In genomic region chr7:93232673-93233018, GRCh38 we compare ENCODE assay signal across 8 cellular contexts. TPM values are rescaled to one million over a fixed set of nuclear protein-coding genes. Genes with fewer than 3 reads are reported as not detected.
DNase-seq lines count a peak whose midpoint lies in the region; ATAC-seq and TF ChIP-seq lines count a peak whose summit lies in the region.

No MANE protein-coding gene starts in this region.

- H3K4me1 ChIP-seq in DND-41 (ENCODE audit: insufficient read depth, low read length) (peaks cover 32% of the 10 kb centered on the region), HAP-1 (no peaks in the 10 kb centered on the region; the same call in 1 of the 2 replicates), fibroblast of lung (ENCODE audit: control insufficient read depth, extremely low read depth, insufficient read depth, low read length) (no peaks in the 10 kb centered on the region), trophoblast cell (ENCODE audit: control insufficient read depth in 1 of 2, insufficient read depth in 2 of 2, low read length in 2 of 2) (peaks cover 0 to 2% of the 10 kb centered on the region in 2 experiments)

- DNase-seq in DND-41, result no peak
- DNase-seq in HAP-1 (ENCODE audit: low spot score in 2 of 2), result peak in 1 of 2 experiments; percentile 12
- DNase-seq in fibroblast of lung (ENCODE audit: low read depth in 2 of 2), result no peak
- peak in 1 of 2 donors; percentile 30 for DNase-seq in trophoblast cell
- DNase-seq in activated gamma-delta T cell treated with Interleukin-2 at 50 U/mL for 16 hours, result no peak
- DNase-seq in NCI-H345 (lab: John Stamatoyannopoulos, UW), result no peak
- no peak for DNase-seq in NCI-H345 treated with DMSO at 0.1 percent for 48 hours (lab: John Stamatoyannopoulos, UW; ENCODE audit: unreplicated experiment)

- H3K9me3 ChIP-seq in DND-41 (ENCODE audit: insufficient read depth, low read length, severe bottlenecking), result no peaks in the 10 kb centered on the region
- no peaks in the 10 kb centered on the region for H3K9me3 ChIP-seq in HAP-1
- H3K9me3 ChIP-seq in fibroblast of lung (ENCODE audit: control insufficient read depth, insufficient read depth, low read depth, low read length), result no peaks in the 10 kb centered on the region
- H3K9me3 ChIP-seq in trophoblast cell (ENCODE audit: insufficient read depth, low read depth, low read length), result no peaks in the 10 kb centered on the region

- H4K12ac ChIP-seq in trophoblast cell (ENCODE audit: low read depth, low read length), result no peak overlapping the region

- no peak overlapping the region for H2BK120ac ChIP-seq in trophoblast cell (ENCODE audit: insufficient read depth, low read length, poor library complexity)

- no peak overlapping the region for H4K91ac ChIP-seq in trophoblast cell (ENCODE audit: low read depth, low read length)

- H3K23ac ChIP-seq in trophoblast cell (ENCODE audit: low read length), result no peak overlapping the region

- H2AFZ ChIP-seq in DND-41 (ENCODE audit: low read depth, low read length), result peak overlapping the region; percentile 99
- peak overlapping the region; percentile 96 for H2AFZ ChIP-seq in fibroblast of lung (ENCODE audit: low read length)
- H2AFZ ChIP-seq in trophoblast cell (ENCODE audit: insufficient read depth, low read length, poor library complexity), result peak overlapping the region; percentile 69

- H3K4me2 ChIP-seq in DND-41 (ENCODE audit: insufficient read depth, low read length) (peak overlapping the region; percentile 79), fibroblast of lung (ENCODE audit: extremely low read depth, insufficient read depth, low read length) (peak overlapping the region; percentile 64), trophoblast cell (ENCODE audit: low read length) (peak overlapping the region; percentile 81)

- peak overlapping the region; percentile 93 for H4K8ac ChIP-seq in trophoblast cell (ENCODE audit: low read depth, low read length)

- peak overlapping the region; percentile 70 for H3K4ac ChIP-seq in trophoblast cell (ENCODE audit: low read depth, low read length)

- H2AK5ac ChIP-seq in trophoblast cell (ENCODE audit: low read length), result no peak overlapping the region

- H3K79me1 ChIP-seq in trophoblast cell (ENCODE audit: low read length), result peaks cover 5% of the 10 kb centered on the region

- no peaks in the 10 kb centered on the region for H3K36me3 ChIP-seq in DND-41 (ENCODE audit: insufficient read depth, low read length)
- no peaks in the 10 kb centered on the region for H3K36me3 ChIP-seq in HAP-1 (replicated peaks)
- no peaks in the 10 kb centered on the region for H3K36me3 ChIP-seq in fibroblast of lung (ENCODE audit: control insufficient read depth, insufficient read depth, low read length)
- H3K36me3 ChIP-seq in trophoblast cell (ENCODE audit: control insufficient read depth in 1 of 2, insufficient read depth in 2 of 2, low read length in 2 of 2), result no peaks in the 10 kb centered on the region

- no CpG with 5 or more reads among the region's 8 CpGs for WGBS in trophoblast cell (ENCODE audit: extremely low coverage, insufficient coverage, insufficient read length)

- H3K9ac ChIP-seq in DND-41 (ENCODE audit: low read depth, low read length) (peak overlapping the region; percentile 63), fibroblast of lung (ENCODE audit: insufficient read depth, low read length) (peak overlapping the region; percentile 56), trophoblast cell (ENCODE audit: low read length) (no peak overlapping the region)

- H3K4me3 ChIP-seq in DND-41 (ENCODE audit: low read depth in 1 of 2, low read length in 2 of 2), result peak overlapping the region; percentile 53 to 74
- peak overlapping the region; percentile 71 for H3K4me3 ChIP-seq in HAP-1
- peak overlapping the region; percentile 91 to 99 (median 93) for H3K4me3 ChIP-seq in fibroblast of lung (replicated peaks in 1 of 4; ENCODE audit: control extremely low read depth in 1 of 4, insufficient read depth in 1 of 4, low read depth in 3 of 4, low read length in 4 of 4)
- H3K4me3 ChIP-seq in trophoblast cell (ENCODE audit: low read depth, low read length), result peak overlapping the region; percentile 80

- in situ Hi-C loops in HAP-1 (cut with MboI; ENCODE audit: low sequenced_read_pairs), result loop anchor here (25.0 kb wide), 1 partner anchor 330 kb away; the partner anchor contains the start of gene CALCR

- H3K27me3 ChIP-seq in DND-41 (ENCODE audit: insufficient read depth, low read length, poor library complexity) (no peaks in the 10 kb centered on the region), HAP-1 (ENCODE audit: low read depth) (peaks cover 6% of the 10 kb centered on the region), fibroblast of lung (ENCODE audit: control insufficient read depth, insufficient read depth, low read length) (no peaks in the 10 kb centered on the region), trophoblast cell (ENCODE audit: insufficient read depth, low read length) (no peaks in the 10 kb centered on the region)

- H4K20me1 ChIP-seq in DND-41 (ENCODE audit: insufficient read depth, low read length) (no peaks in the 10 kb centered on the region), fibroblast of lung (ENCODE audit: control insufficient read depth, extremely low read depth, insufficient read depth, low read length) (no peaks in the 10 kb centered on the region)

- TF ChIP-seq CTCF in DND-41 (IDR thresholded peaks at IDR 0.05; ENCODE audit: borderline replicate concordance, extremely low read depth, low read length, poor library complexity, severe bottlenecking) (no peak), fibroblast of lung (conservative IDR thresholded peaks at IDR 0.05 in 1 of 2, IDR thresholded peaks at IDR 0.05 in 1 of 2; ENCODE audit: low read depth in 1 of 2, low read length in 2 of 2) (no peak)

- no peak overlapping the region for H3K14ac ChIP-seq in trophoblast cell (ENCODE audit: low read length)

- H3K18ac ChIP-seq in trophoblast cell (ENCODE audit: low read length), result no peak overlapping the region

- H3K27ac ChIP-seq in DND-41 (ENCODE audit: low read length), result peak overlapping the region; percentile 11
- H3K27ac ChIP-seq in fibroblast of lung (ENCODE audit: insufficient read depth, low read length), result peak overlapping the region; percentile 58
- H3K27ac ChIP-seq in trophoblast cell (ENCODE audit: low read depth, low read length), result no peak overlapping the region

- no peak overlapping the region for H2BK12ac ChIP-seq in trophoblast cell (ENCODE audit: low read length)

- no peak overlapping the region for H2BK5ac ChIP-seq in trophoblast cell (ENCODE audit: low read depth, low read length, poor library complexity)

- ATAC-seq in DND-41 (ENCODE audit: insufficient read depth, low read depth), result no peak
- peak; percentile 24 for ATAC-seq in SK-N-SH treated with all-trans-retinoic acid at 6 μM for 48 hours

- peaks cover 38% of the 10 kb centered on the region for H3K79me2 ChIP-seq in DND-41 (ENCODE audit: insufficient read depth, low read length)
- peaks cover 15% of the 10 kb centered on the region for H3K79me2 ChIP-seq in fibroblast of lung (ENCODE audit: control insufficient read depth, insufficient read depth, low read length)
- H3K79me2 ChIP-seq in trophoblast cell (ENCODE audit: control insufficient read depth, insufficient read depth, low read length, poor library complexity), result no peaks in the 10 kb centered on the region

TF ChIP-seq in SK-N-SH treated with all-trans-retinoic acid at 6 μM for 48 hours, 23 proteins besides CTCF, POLR2A, EP300 and RAD21 (continues in another document):
- TF ChIP-seq TCF4 (CRISPR knock-in tag; IDR thresholded peaks at IDR 0.05; ENCODE audit: borderline replicate concordance) (no peak), ZNF8 (CRISPR knock-in tag; IDR thresholded peaks at IDR 0.05) (no peak), CSRNP3 (CRISPR knock-in tag; IDR thresholded peaks at IDR 0.05) (no peak), ZC3H10 (CRISPR knock-in tag; IDR thresholded peaks at IDR 0.05) (no peak), ZNF565 (CRISPR knock-in tag; conservative IDR thresholded peaks at IDR 0.05; ENCODE audit: low read depth) (no peak), PATZ1 (CRISPR knock-in tag; IDR thresholded peaks at IDR 0.05; ENCODE audit: borderline replicate concordance) (no peak), ZFP30 (CRISPR knock-in tag; IDR thresholded peaks at IDR 0.05) (no peak), GLIS3 (CRISPR knock-in tag; IDR thresholded peaks at IDR 0.05) (no peak), ESRRG (CRISPR knock-in tag; IDR thresholded peaks at IDR 0.05) (no peak)

RNA-seq across cellular contexts. Expression of gene VPS50, which starts 0.5 kb away (rescaled TPM):
- total RNA-seq in fibroblast of lung, result 43.7 and 46.4 TPM in 2 replicates
- polyA plus RNA-seq in fibroblast of lung, result 14.4 and 16.1 TPM in 2 replicates
- polyA plus RNA-seq in fibroblast of lung (2012), result 9.1 and 9.3 TPM in 2 replicates
- polyA minus RNA-seq in fibroblast of lung (ENCODE audit: low replicate concordance), result 9.7 and 11.5 TPM in 2 replicates
- 10.8 and 11.4 TPM in 2 replicates for polyA plus RNA-seq in trophoblast cell (2013)

RNA-seq across cellular contexts. Expression of gene HEPACAM2, which starts 6.4 kb away (rescaled TPM):
- under 0.01 TPM in 2 replicates for total RNA-seq in fibroblast of lung
- polyA plus RNA-seq in fibroblast of lung, result 0.02 TPM in 1 of 2 replicates, not detected in the other
- polyA plus RNA-seq in fibroblast of lung (2012), result not detected in 2 replicates
- not detected in 2 replicates for polyA minus RNA-seq in fibroblast of lung (ENCODE audit: low replicate concordance)
- polyA plus RNA-seq in trophoblast cell (2013), result 0.01 TPM in 1 of 2 replicates, not detected in the other
